In genomic region chr12:3671330-3672112, GRCh38 we compare ENCODE assay signal across 20 cellular contexts.
"Had no signal": no experiment of that assay in that cellular context is flagged by ENCODE, and none has a peak within 500 bp of the region (broad histone marks: within the 10 kb centered on the region; RNA-seq: fewer than 3 reads in every experiment).

No MANE protein-coding gene starts in this region.

- H3K4me1 Mint-ChIP-seq: naive B cell had no signal

- H3K27ac ChIP-seq: colonic mucosa, esophagus muscularis mucosa, gastroesophageal sphincter, neutrophil, suprapubic skin, thyroid gland, upper lobe of left lung, uterus had no signal

- H3K9me3 ChIP-seq: colonic mucosa, esophagus muscularis mucosa, gastroesophageal sphincter, neutrophil, suprapubic skin, thyroid gland, upper lobe of left lung, uterus had no signal

- H3K36me3 ChIP-seq: colonic mucosa, thyroid gland, uterus had no signal

- H3K4me3 ChIP-seq: colonic mucosa, esophagus muscularis mucosa, gastroesophageal sphincter, lung, suprapubic skin, thyroid gland, upper lobe of left lung, uterus had no signal

- H3K27me3 Mint-ChIP-seq: naive B cell had no signal

- H3K9me3 Mint-ChIP-seq: naive B cell had no signal

- DNase-seq: colonic mucosa; effector CD4-positive, alpha-beta T cell; glutamatergic neuron; left colon; left ventricle myocardium superior; mesendoderm; naive B cell; posterior cingulate gyrus; small intestine; stimulated activated CD4-positive, alpha-beta T cell treated with anti-CD3 and anti-CD28 coated beads, Interleukin-12 subunit alpha, Interleukin-12 subunit beta, amount 100 ng/mL, for 4 hours; stimulated activated CD4-positive, alpha-beta T cell treated with anti-CD3 and anti-CD28 coated beads, Interleukin-2, amount 100 ng/mL, for 48 hours; stimulated activated naive CD8-positive, alpha-beta T cell treated with anti-CD3 and anti-CD28 coated beads, Interleukin-15, Interleukin-2, amounts not matched to agents 100 U/mL and 50 U/mL, for 24 hours; thyroid gland; upper lobe of left lung; uterus had no signal

- FAIRE-seq: small intestine had no signal

- H3K4me1 ChIP-seq: colonic mucosa, gastroesophageal sphincter, suprapubic skin, thyroid gland, upper lobe of left lung, uterus had no signal

- H3K4me3 Mint-ChIP-seq: naive B cell had no signal

- H3K27me3 ChIP-seq: colonic mucosa, esophagus muscularis mucosa, gastroesophageal sphincter, neutrophil, suprapubic skin, thyroid gland, upper lobe of left lung, uterus had no signal

- ATAC-seq: gastroesophageal sphincter; left ventricle myocardium superior; stimulated activated naive CD8-positive, alpha-beta T cell treated with anti-CD3 and anti-CD28 coated beads, Interleukin-15, Interleukin-2, amounts not matched to agents 100 U/mL and 50 U/mL, for 24 hours had no signal
